Comparison of ENCODE assay signal across 8 cellular contexts in genomic region chr16:81035398-81035974, GRCh38. TPM values are rescaled to one million over a fixed set of nuclear protein-coding genes. Genes with fewer than 3 reads are reported as not detected.
A peak's percentile ranks its signal among the peaks of the same experiment; 100 is the strongest.
DNase-seq lines count a peak whose midpoint lies in the region; ATAC-seq and TF ChIP-seq lines count a peak whose summit lies in the region.

TSS of gene ATMIN (plus strand) at chr16:81035842. CDS start at chr16:81035871, 29 bp downstream.

- peaks cover 33% of the 10 kb centered on the region for H3K36me3 Mint-ChIP-seq in T-helper 2 cell treated with Interferon-gamma antibody and Interleukin-4, amounts not matched to agents 5 μg/mL and 100 μg/mL, for 36 hours (ENCODE audit: low read depth)

- peak; percentile 42 for DNase-seq in NCI-H1694 (lab: John Stamatoyannopoulos, UW)
- DNase-seq in T-helper 2 cell treated with Interferon-gamma antibody and Interleukin-4, amounts not matched to agents 5 μg/mL and 100 μg/mL, for 36 hours (ENCODE audit: low spot score): peak; percentile 88
- DNase-seq in ascending aorta (ENCODE audit: low spot score in 2 of 2): peak; percentile 25 to 90
- DNase-seq in hepatic stellate cell (ENCODE audit: low spot score): peak; percentile 90
- DNase-seq in vagina (ENCODE audit: extremely low spot score in 2 of 2): no peak

- peak; percentile 78 for ATAC-seq in HG02840 (IDR thresholded peaks at IDR 0.05; ENCODE audit: low FRiP score, unreplicated experiment)

- no peaks in the 10 kb centered on the region for H3K27me3 Mint-ChIP-seq in T-helper 2 cell treated with Interferon-gamma antibody and Interleukin-4, amounts not matched to agents 5 μg/mL and 100 μg/mL, for 36 hours (ENCODE audit: low read depth)

- H3K36me3 ChIP-seq in ascending aorta (peaks cover 0 to 8% of the 10 kb centered on the region in 2 donors), rectal smooth muscle tissue (ENCODE audit: control insufficient read depth, insufficient read depth, low read length) (no peaks in the 10 kb centered on the region), vagina (no peaks in the 10 kb centered on the region)

- H3K9me3 Mint-ChIP-seq in T-helper 2 cell treated with Interferon-gamma antibody and Interleukin-4, amounts not matched to agents 5 μg/mL and 100 μg/mL, for 36 hours: no peaks in the 10 kb centered on the region

- intact Hi-C loops in ascending aorta (cut with DNase I) (loop anchor here (1.0 to 5.0 kb wide), 4 partner anchors 29 to 702 kb away; partner anchors contain the start of genes C16orf46, CMC2 and GCSH), vagina (cut with DNase I) (no loop called here)

- H3K4me3 ChIP-seq in GM12875 (ENCODE audit: low read depth, low read length) (peak within 1 kb of the TSS; percentile 73), ascending aorta (peak within 1 kb of the TSS; percentile 90 to 93), rectal smooth muscle tissue (ENCODE audit: low read length) (peak within 1 kb of the TSS; percentile 78), vagina (peak within 1 kb of the TSS; percentile 65 to 99)

- TF ChIP-seq POLR2A in vagina (IDR thresholded peaks at IDR 0.05): peak in 1 of 2 donors; percentile 47

- peak within 1 kb of the TSS; percentile 88 for H3K4me3 Mint-ChIP-seq in T-helper 2 cell treated with Interferon-gamma antibody and Interleukin-4, amounts not matched to agents 5 μg/mL and 100 μg/mL, for 36 hours

- H3K4me1 ChIP-seq in ascending aorta (peaks cover 0 to 9% of the 10 kb centered on the region in 2 donors), rectal smooth muscle tissue (ENCODE audit: control insufficient read depth, insufficient read depth, low read length) (peaks cover 10% of the 10 kb centered on the region), vagina (peaks cover 30% of the 10 kb centered on the region)

- TF ChIP-seq CTCF in GM12875 (IDR thresholded peaks at IDR 0.05; ENCODE audit: borderline replicate concordance, insufficient read depth, low read depth, low read length) (peak; percentile 99), ascending aorta (IDR thresholded peaks at IDR 0.05) (peak; percentile 90 to 97 (median 90)), vagina (IDR thresholded peaks at IDR 0.05) (peak; percentile 87 to 94 (median 88))

- no peaks in the 10 kb centered on the region for H3K27me3 ChIP-seq in ascending aorta
- no peaks in the 10 kb centered on the region for H3K27me3 ChIP-seq in rectal smooth muscle tissue (ENCODE audit: control insufficient read depth, insufficient read depth, low read length)
- no peaks in the 10 kb centered on the region for H3K27me3 ChIP-seq in vagina

- H3K4me1 Mint-ChIP-seq in T-helper 2 cell treated with Interferon-gamma antibody and Interleukin-4, amounts not matched to agents 5 μg/mL and 100 μg/mL, for 36 hours (ENCODE audit: low read depth): peaks cover 16% of the 10 kb centered on the region

- no peaks in the 10 kb centered on the region for H3K9me3 ChIP-seq in ascending aorta
- H3K9me3 ChIP-seq in vagina: no peaks in the 10 kb centered on the region

- H3K9ac ChIP-seq in rectal smooth muscle tissue (ENCODE audit: low read length): peak within 1 kb of the TSS; percentile 65

- peak within 1 kb of the TSS; percentile 74 for H3K27ac Mint-ChIP-seq in T-helper 2 cell treated with Interferon-gamma antibody and Interleukin-4, amounts not matched to agents 5 μg/mL and 100 μg/mL, for 36 hours

- H3K27ac ChIP-seq in ascending aorta (peak within 1 kb of the TSS in 1 of 2 donors; percentile 52), rectal smooth muscle tissue (ENCODE audit: low read depth, low read length) (no peak within 1 kb of the TSS), vagina (peak within 1 kb of the TSS; percentile 51)

RNA-seq across cellular contexts. Expression of gene ATMIN, which starts in this region (rescaled TPM):
- total RNA-seq in ascending aorta (11.9 TPM), vagina (29.7 TPM)

Comparison
In these comparisons a context has a peak if more than half of its experiments do, and no peak if none do; other contexts are left out.
1. DNase-seq: peak in NCI-H1694 (single experiment), T-helper 2 cell treated with Interferon-gamma antibody and Interleukin-4, amounts not matched to agents 5 μg/mL and 100 μg/mL, for 36 hours (single experiment), ascending aorta (2 of 2) and hepatic stellate cell (single experiment); none in vagina (0 of 2).
2. Peak in every context shown above with its lines, with median percentiles within 50 percentile points of each other: H3K4me3 ChIP-seq and CTCF ChIP-seq.